In the genomic region with DNA sequence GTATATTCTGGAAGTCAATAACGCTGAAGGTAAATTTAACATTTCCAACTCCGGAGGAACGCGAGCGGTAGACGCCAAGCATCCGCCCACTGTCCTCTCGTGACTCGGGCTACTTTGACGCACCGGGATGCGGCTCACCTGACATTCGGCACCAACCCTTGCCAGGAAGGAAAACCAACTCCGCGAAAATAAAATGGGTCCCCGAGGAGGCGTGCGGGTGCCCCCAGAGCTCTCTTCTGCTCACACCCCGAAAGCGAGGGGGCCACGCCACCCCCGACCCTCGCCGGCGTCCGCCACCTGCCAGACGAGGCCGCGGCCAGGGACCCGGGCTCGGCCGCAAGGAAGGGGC, we compare ENCODE assay signal across 7 cellular contexts. TPM values are rescaled to one million over a fixed set of nuclear protein-coding genes. Genes with fewer than 3 reads are reported as not detected.
DNase-seq lines count a peak whose midpoint lies in the region; ATAC-seq and TF ChIP-seq lines count a peak whose summit lies in the region.

No MANE protein-coding gene starts in this region.

- H3K27ac ChIP-seq in breast epithelium: peak overlapping the region; percentile 97 to 98

- H3K9me3 ChIP-seq in breast epithelium: no peaks in the 10 kb centered on the region

- H3K4me3 ChIP-seq in breast epithelium (peak overlapping the region; percentile 91 to 98 (median 92)), kidney epithelial cell (ENCODE audit: low read depth, low read length) (peak overlapping the region; percentile 60)

- H3K27me3 ChIP-seq in breast epithelium: no peaks in the 10 kb centered on the region
- no peaks in the 10 kb centered on the region for H3K27me3 ChIP-seq in kidney epithelial cell (ENCODE audit: control insufficient read depth, insufficient read depth, low read length)

- H3K4me1 ChIP-seq in breast epithelium: no peaks in the 10 kb centered on the region

- no peak for TF ChIP-seq CTCF in breast epithelium (IDR thresholded peaks at IDR 0.05)
- no peak for TF ChIP-seq CTCF in kidney epithelial cell (IDR thresholded peaks at IDR 0.05; ENCODE audit: insufficient read depth, low read length, poor library complexity, severe bottlenecking)

- DNase-seq in T follicular helper cell (ENCODE audit: low read depth) (peak; percentile 52), breast epithelium (ENCODE audit: low spot score in 2 of 2) (peak; percentile 47 to 60), kidney epithelial cell (ENCODE audit: low read depth) (no peak), T1000 (lab: John Stamatoyannopoulos, UW) (no peak)
- peak; percentile 24 to 30 for DNase-seq in stimulated activated CD4-positive, alpha-beta T cell treated with anti-CD3 and anti-CD28 coated beads, Interleukin-15, amount 100 ng/mL, for 48 hours (ENCODE audit: low read depth in 2 of 2)

- TF ChIP-seq POLR2A in GM18505 (IDR thresholded peaks at IDR 0.05; ENCODE audit: borderline replicate concordance, extremely low read depth, insufficient read depth, insufficient read length): no peak
- no peak for TF ChIP-seq POLR2A in breast epithelium (IDR thresholded peaks at IDR 0.05)

- ATAC-seq in GM18505 (IDR thresholded peaks at IDR 0.05; ENCODE audit: unreplicated experiment) (peak; percentile 4), HG03025 (IDR thresholded peaks at IDR 0.05; ENCODE audit: low FRiP score, unreplicated experiment) (peak; percentile 10)

- intact Hi-C loops in breast epithelium (cut with DNase I; ENCODE audit: low total_unique reads): no loop called here

- H3K36me3 ChIP-seq in breast epithelium (no peaks in the 10 kb centered on the region), kidney epithelial cell (ENCODE audit: control insufficient read depth, insufficient read depth, low read length) (no peaks in the 10 kb centered on the region)

RNA-seq across cellular contexts. Expression of a gene that starts 0.7 kb away (rescaled TPM):
- total RNA-seq in breast epithelium (10 to 100 TPM; 43.4 to 69.8 (median 46.5) TPM), kidney epithelial cell (23.0 and 39.1 TPM in 2 replicates)

Comparison
In these comparisons a context has a peak if more than half of its experiments do, and no peak if none do; other contexts are left out.
1. DNase-seq: peak in T follicular helper cell (single experiment), breast epithelium (2 of 2) and stimulated activated CD4-positive, alpha-beta T cell treated with anti-CD3 and anti-CD28 coated beads, Interleukin-15, amount 100 ng/mL, for 48 hours (2 of 2); none in kidney epithelial cell (single experiment) and T1000 (single experiment).